ENCODE assay signal across 22 cellular contexts in the genomic region with DNA sequence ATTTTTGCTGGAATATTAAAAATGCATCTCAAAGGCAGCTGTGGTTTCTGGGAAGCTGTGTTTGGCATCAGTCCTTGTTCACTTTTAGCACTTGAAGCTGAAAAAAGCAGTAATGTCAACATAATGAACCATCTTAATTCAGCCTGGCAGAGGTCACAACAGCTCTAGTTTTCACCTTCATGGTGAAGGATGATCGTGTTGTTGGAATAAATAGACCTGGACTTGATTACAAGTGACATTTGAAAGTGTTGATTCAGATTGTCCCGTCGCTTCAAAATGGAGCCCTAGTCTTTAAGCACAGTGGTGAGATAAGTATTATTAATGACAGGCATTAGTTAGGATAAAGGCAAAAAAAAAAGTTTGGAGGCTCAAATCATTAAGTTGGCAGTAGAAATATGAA. TPM values are rescaled to one million over a fixed set of nuclear protein-coding genes. Genes with fewer than 3 reads are reported as not detected.
DNase-seq lines count a peak whose midpoint lies in the region; ATAC-seq, FAIRE-seq and TF ChIP-seq lines count a peak whose summit lies in the region.
"Had no signal": no experiment of that assay in that cellular context is flagged by ENCODE, and none has a peak within 500 bp of the region (broad histone marks: within the 10 kb centered on the region; RNA-seq: fewer than 3 reads in every experiment).

No MANE protein-coding gene starts in this region.

- SMC1A ChIA-PET in GM12878 (lab: Charles Lee; ENCODE audit: uncharacterized antibody, unreplicated experiment): interaction anchor here (1.3 kb wide), 1 partner anchor 9 kb away, joined by 3 read pairs; no protein-coding TSS in a partner anchor

- in situ Hi-C loops in GM12878 (cut with MboI): no loop called here

- POLR2A ChIA-PET in GM12878 (lab: Charles Lee): interaction anchor here (1.4 to 1.9 kb wide), 2 partner anchors 9 to 10 kb away, joined by 3 to 13 read pairs; no protein-coding TSS in a partner anchor

- no peaks in the 10 kb centered on the region for H3K9me2 ChIP-seq in Loucy (replicated peaks; ENCODE audit: low read depth, low read length)

- no peak for TF ChIP-seq RAD21 in GM12878 (IDR thresholded peaks at IDR 0.05; ENCODE audit: insufficient read depth, low read depth, low read length)

- peaks cover 96% of the 10 kb centered on the region for H3K36me3 Mint-ChIP-seq in activated T-cell treated with anti-CD3 and anti-CD28 coated beads, Interleukin-2, amount 50 U/mL, for 24 hours (ENCODE audit: low read depth)
- H3K36me3 Mint-ChIP-seq in activated T-cell treated with anti-CD3 and anti-CD28 coated beads, Interleukin-2, amount 50 U/mL, for 4 hours (ENCODE audit: insufficient read depth): peaks cover 30% of the 10 kb centered on the region
- H3K36me3 Mint-ChIP-seq in nephron progenitor cell (ENCODE audit: low read depth): peaks cover 74% of the 10 kb centered on the region

- no peak for TF ChIP-seq CTCF in Loucy (conservative IDR thresholded peaks at IDR 0.05; ENCODE audit: low read length)
- no peak for TF ChIP-seq CTCF in GM12878 (IDR thresholded peaks at IDR 0.05 in 2 of 3, conservative IDR thresholded peaks at IDR 0.05 in 1 of 3; ENCODE audit: control insufficient read depth in 2 of 3, extremely low read depth in 1 of 3, insufficient read depth in 1 of 3, low read depth in 3 of 3, low read length in 3 of 3)
- TF ChIP-seq CTCF in nephron progenitor cell (IDR thresholded peaks at IDR 0.05): no peak

- TF ChIP-seq EP300 in GM12878 (IDR thresholded peaks at IDR 0.05; ENCODE audit: borderline replicate concordance in 1 of 2, control insufficient read depth in 1 of 2, low read depth in 2 of 2, low read length in 2 of 2): no peak

- FAIRE-seq in GM12878 (lab: Jason Lieb, UNC): no peak
- FAIRE-seq: A549, endometrium had no signal

- H3K4me3 Mint-ChIP-seq in activated T-cell treated with anti-CD3 and anti-CD28 coated beads, Interleukin-2, amount 50 U/mL, for 24 hours: no peak overlapping the region
- no peak overlapping the region for H3K4me3 Mint-ChIP-seq in activated T-cell treated with anti-CD3 and anti-CD28 coated beads, Interleukin-2, amount 50 U/mL, for 4 hours
- H3K4me3 Mint-ChIP-seq in nephron progenitor cell: no peak overlapping the region

- H3K9ac ChIP-seq in Loucy (ENCODE audit: low read depth, low read length, poor library complexity, severe bottlenecking) (peak overlapping the region; percentile 60), GM12878 (ENCODE audit: control insufficient read depth, insufficient read depth, low read length) (peak overlapping the region; percentile 59)
- H3K9ac ChIP-seq: GM23248 had no signal

- H3K4me1 ChIP-seq in Loucy (ENCODE audit: insufficient read depth, low read length, poor library complexity, severe bottlenecking) (peaks cover 35% of the 10 kb centered on the region), GM12878 (ENCODE audit: control insufficient read depth, insufficient read depth, low read length) (peaks cover 41% of the 10 kb centered on the region)
- H3K4me1 ChIP-seq: A549, upper lobe of right lung had no signal

- no peaks in the 10 kb centered on the region for H3F3A ChIP-seq in Loucy (ENCODE audit: low read depth)

- CTCF ChIA-PET in GM12878 (lab: Yijun Ruan, JAX): interaction anchor here (0.8 to 2.5 kb wide), 2 partner anchors 10 to 20 kb away, joined by 4 to 13 read pairs; no protein-coding TSS in a partner anchor

- TSS peak; percentile 14 for BruUV-seq in GM12878 (replicated peaks; lab: Mats Ljungman, UMichigan)

- no peaks in the 10 kb centered on the region for H3K27me3 Mint-ChIP-seq in activated T-cell treated with anti-CD3 and anti-CD28 coated beads, Interleukin-2, amount 50 U/mL, for 24 hours
- no peaks in the 10 kb centered on the region for H3K27me3 Mint-ChIP-seq in activated T-cell treated with anti-CD3 and anti-CD28 coated beads, Interleukin-2, amount 50 U/mL, for 4 hours (ENCODE audit: low read depth)
- peaks cover 4% of the 10 kb centered on the region for H3K27me3 Mint-ChIP-seq in nephron progenitor cell (ENCODE audit: low read depth, poor library complexity)
- H3K27me3 Mint-ChIP-seq: activated naive CD8-positive, alpha-beta T cell treated with anti-CD3 and anti-CD28 coated beads for 36 hours; CD4-positive, CD25-positive, alpha-beta regulatory T cell; stimulated activated naive CD8-positive, alpha-beta T cell treated with anti-CD3 and anti-CD28 coated beads, Interleukin-15, Interleukin-2, amounts not matched to agents 100 ng/mL and 50 ng/mL, for 24 hours had no signal

- H3K36me3 ChIP-seq in Loucy (ENCODE audit: insufficient read depth, low read length) (peaks cover 38% of the 10 kb centered on the region; the same call in 1 of the 2 replicates), GM12878 (ENCODE audit: control insufficient read depth in 2 of 2, insufficient read depth in 2 of 2, low read length in 1 of 2) (peaks cover 5 to 10% of the 10 kb centered on the region in 2 experiments; a peak in 3 of 4 replicates)

- H3K4me1 Mint-ChIP-seq in activated T-cell treated with anti-CD3 and anti-CD28 coated beads, Interleukin-2, amount 50 U/mL, for 24 hours (ENCODE audit: low read depth): peaks cover 42% of the 10 kb centered on the region
- H3K4me1 Mint-ChIP-seq in activated T-cell treated with anti-CD3 and anti-CD28 coated beads, Interleukin-2, amount 50 U/mL, for 4 hours (ENCODE audit: low read depth): peaks cover 31% of the 10 kb centered on the region
- peaks cover 38% of the 10 kb centered on the region for H3K4me1 Mint-ChIP-seq in nephron progenitor cell

- H2AFZ ChIP-seq in Loucy (ENCODE audit: low read length) (no peak overlapping the region), GM12878 (ENCODE audit: control insufficient read depth, low read depth, low read length) (no peak overlapping the region)
- H2AFZ ChIP-seq: GM23248 had no signal

- peak overlapping the region; percentile 88 for H3K27ac ChIP-seq in GM12878 (ENCODE audit: control insufficient read depth, insufficient read depth)
- H3K27ac ChIP-seq: A549, GM23248, HL-60, upper lobe of right lung had no signal

- H3K4me2 ChIP-seq in Loucy (ENCODE audit: low read depth, low read length, poor library complexity, severe bottlenecking): peak overlapping the region; percentile 62
- H3K4me2 ChIP-seq in GM12878 (ENCODE audit: control insufficient read depth, insufficient read depth): peak overlapping the region; percentile 82
- H3K4me2 ChIP-seq: A549 had no signal

- H3K27me3 ChIP-seq in Loucy (ENCODE audit: insufficient read depth, low read length, poor library complexity, severe bottlenecking) (no peaks in the 10 kb centered on the region), GM12878 (replicated peaks in 1 of 2; ENCODE audit: control insufficient read depth in 2 of 2, insufficient read depth in 2 of 2, low read length in 1 of 2) (no peaks in the 10 kb centered on the region)
- H3K27me3 ChIP-seq: upper lobe of right lung had no signal

- H3K4me3 ChIP-seq in Loucy (ENCODE audit: low read length, poor library complexity, severe bottlenecking): peak overlapping the region; percentile 14
- no peak overlapping the region for H3K4me3 ChIP-seq in GM12878
- H3K4me3 ChIP-seq: A549, GM23248, upper lobe of right lung had no signal

- H3K27ac Mint-ChIP-seq in activated T-cell treated with anti-CD3 and anti-CD28 coated beads, Interleukin-2, amount 50 U/mL, for 24 hours: peak overlapping the region; percentile 19
- peak overlapping the region; percentile 46 for H3K27ac Mint-ChIP-seq in nephron progenitor cell

- H3K79me2 ChIP-seq in Loucy (ENCODE audit: insufficient read depth, low read length) (no peaks in the 10 kb centered on the region; the same call in 1 of the 2 replicates), GM12878 (ENCODE audit: control insufficient read depth, insufficient read depth, low read length) (no peaks in the 10 kb centered on the region; the same call in 1 of the 2 replicates)

- DNase-seq in activated T-cell treated with anti-CD3 and anti-CD28 coated beads, Interleukin-2, amount 50 U/mL, for 24 hours: no peak
- no peak for DNase-seq in activated T-cell treated with anti-CD3 and anti-CD28 coated beads, Interleukin-2, amount 50 U/mL, for 4 hours
- DNase-seq in GM12878 (ENCODE audit: low read depth, low spot score) (no peak), nephron progenitor cell (no peak), head of caudate nucleus (no peak), COLO668 (lab: John Stamatoyannopoulos, UW; ENCODE audit: unreplicated experiment) (no peak)
- DNase-seq in stimulated activated CD8-positive, alpha-beta memory T cell treated with anti-CD3 and anti-CD28 coated beads, Interleukin-4, amount 100 ng/mL, for 48 hours: no peak
- DNase-seq: cerebellar nuclear complex; GM23248; mesenchymal stem cell; NCI-H146; NCI-H2227 treated with DMSO at 0.1 percent for 48 hours; SHP77 treated with DMSO at 0.1 percent for 48 hours; stimulated activated CD4-positive, alpha-beta T cell treated with anti-CD3 and anti-CD28 coated beads, Interleukin-12 subunit alpha, Interleukin-12 subunit beta, amount 100 ng/mL, for 4 hours; upper lobe of right lung had no signal

- 78% methylated on average over 3 of the region's 3 CpGs for WGBS in GM12878 (ENCODE audit: insufficient coverage, insufficient replicate concordance, low lambda C conversion rate, missing lambda C conversion rate)

- RAD21 ChIA-PET in GM12878 (lab: Charles Lee; ENCODE audit: unreplicated experiment): interaction anchor here (1.0 kb wide), 1 partner anchor 20 kb away, joined by 8 read pairs; no protein-coding TSS in a partner anchor

- no peak for ATAC-seq in activated T-cell treated with anti-CD3 and anti-CD28 coated beads, Interleukin-2, amount 50 U/mL, for 4 hours
- no peak for ATAC-seq in GM12878

- no peak for TF ChIP-seq POLR2A in GM12878 (IDR thresholded peaks at IDR 0.05; ENCODE audit: low read depth, low read length)

- H4K20me1 ChIP-seq in Loucy (ENCODE audit: insufficient read depth, low read length, poor library complexity, severe bottlenecking) (no peaks in the 10 kb centered on the region), GM12878 (ENCODE audit: control insufficient read depth, insufficient read depth) (no peaks in the 10 kb centered on the region)

- intact Hi-C loops in GM12878 (cut with micrococcal nuclease; ENCODE audit: unreplicated experiment): loop anchor here (10.0 kb wide), 1 partner anchor 180 kb away; no protein-coding TSS in a partner anchor
- intact Hi-C loops in head of caudate nucleus (cut with DNase I): no loop called here

- H3K9me3 Mint-ChIP-seq in activated T-cell treated with anti-CD3 and anti-CD28 coated beads, Interleukin-2, amount 50 U/mL, for 24 hours: no peaks in the 10 kb centered on the region
- H3K9me3 Mint-ChIP-seq in activated T-cell treated with anti-CD3 and anti-CD28 coated beads, Interleukin-2, amount 50 U/mL, for 4 hours: no peaks in the 10 kb centered on the region
- H3K9me3 Mint-ChIP-seq in nephron progenitor cell: no peaks in the 10 kb centered on the region
- H3K9me3 Mint-ChIP-seq: activated naive CD8-positive, alpha-beta T cell treated with anti-CD3 and anti-CD28 coated beads for 36 hours; stimulated activated naive CD8-positive, alpha-beta T cell treated with anti-CD3 and anti-CD28 coated beads, Interleukin-15, Interleukin-2, amounts not matched to agents 100 ng/mL and 50 ng/mL, for 24 hours had no signal

- H3K9me3 ChIP-seq in Loucy (ENCODE audit: insufficient read depth, low read depth, low read length) (no peaks in the 10 kb centered on the region), GM12878 (replicated peaks; ENCODE audit: control insufficient read depth, insufficient read depth, low read length) (no peaks in the 10 kb centered on the region)
- H3K9me3 ChIP-seq: A549, upper lobe of right lung had no signal

RNA-seq across cellular contexts. Expression of gene MMP17, which starts 53.6 kb away (rescaled TPM):
- under 1 TPM; 0.28 to 0.92 (median 0.46) TPM for total RNA-seq in activated T-cell treated with anti-CD3 and anti-CD28 coated beads, Interleukin-2, amount 50 U/mL, for 4 hours
- 2.1 and 2.5 TPM in 2 replicates for total RNA-seq in GM12878 (2013; cell fraction: nucleolus; rRNA removed)
- 0.28 TPM in 1 of 2 replicates, not detected in the other for total RNA-seq in GM12878 (2014; rRNA removed)
- not detected in 2 replicates for total RNA-seq in GM12878 (2014; rRNA removed; fragmentation: Illumina TruSeq; extraction: Trizol)
- total RNA-seq in GM12878 (2021): 0.43 TPM in 1 of 2 replicates, not detected in the other
- polyA plus RNA-seq in GM12878 (2011; ENCODE audit: low read depth): not detected
- polyA plus RNA-seq in GM12878 (2011; rRNA removed): 0.11 TPM in 1 of 2 replicates, not detected in the other
- 0.25 and 0.31 TPM in 2 replicates for polyA plus RNA-seq in GM12878 (2011; cell fraction: cytosol; rRNA removed)
- 0.51 and 0.72 TPM in 2 replicates for polyA plus RNA-seq in GM12878 (2011; cell fraction: nucleus; rRNA removed)
- polyA plus RNA-seq in GM12878 (2012): 0.11 and 0.56 TPM in 2 replicates
- not detected in 2 replicates for polyA plus RNA-seq in GM12878 (2014; fragmentation: Illumina TruSeq; extraction: Trizol)
- not detected for polyA plus RNA-seq in GM12878 (2014; fragmentation: Nextera tagmentation; extraction: Ambion mirVana)
- polyA plus RNA-seq in GM12878 (2014; rRNA removed): 0.23 and 0.84 TPM in 2 replicates
- polyA plus RNA-seq in GM12878 (2016; fragmentation: Nextera tagmentation; extraction: Ambion mirVana): not detected
- not detected in 2 replicates for polyA minus RNA-seq in GM12878 (2011; rRNA and poly(A)+ RNA removed)
- polyA minus RNA-seq in GM12878 (2011; cell fraction: cytosol; rRNA and poly(A)+ RNA removed): not detected in 2 replicates
- polyA minus RNA-seq in GM12878 (2011; cell fraction: nucleus; rRNA and poly(A)+ RNA removed): 0.48 TPM in 1 of 2 replicates, not detected in the other
- total RNA-seq: CD4-positive, CD25-positive, alpha-beta regulatory T cell had no signal
